8 cellular contexts compared by ENCODE assay signal in genomic region chr3:150603888-150604319, GRCh38. TPM values are rescaled to one million over a fixed set of nuclear protein-coding genes. Genes with fewer than 3 reads are reported as not detected.
DNase-seq lines count a peak whose midpoint lies in the region; ATAC-seq lines count a peak whose summit lies in the region.

No MANE protein-coding gene starts in this region.

- H3K27ac ChIP-seq in HUES48 (ENCODE audit: low read depth, low read length) = peak overlapping the region; percentile 96

- H3K27ac Mint-ChIP-seq in activated naive CD8-positive, alpha-beta T cell treated with anti-CD3 and anti-CD28 coated beads, Interleukin-2, amount 50 U/mL, for 24 hours = peak overlapping the region; percentile 96
- peak overlapping the region; percentile 97 to 100 (median 99) for H3K27ac Mint-ChIP-seq in immature natural killer cell
- H3K27ac Mint-ChIP-seq in stimulated activated naive CD8-positive, alpha-beta T cell treated with anti-CD3 and anti-CD28 coated beads, Interleukin-15, Interleukin-2, amounts not matched to agents 100 ng/mL and 50 ng/mL, for 24 hours = peak overlapping the region; percentile 98

- H3K36me3 Mint-ChIP-seq in activated naive CD8-positive, alpha-beta T cell treated with anti-CD3 and anti-CD28 coated beads, Interleukin-2, amount 50 U/mL, for 24 hours (ENCODE audit: low read depth) = peaks cover 43% of the 10 kb centered on the region
- peaks cover 0 to 19% (median 5%) of the 10 kb centered on the region in 3 donors for H3K36me3 Mint-ChIP-seq in immature natural killer cell
- peaks cover 54% of the 10 kb centered on the region for H3K36me3 Mint-ChIP-seq in stimulated activated naive CD8-positive, alpha-beta T cell treated with anti-CD3 and anti-CD28 coated beads, Interleukin-15, Interleukin-2, amounts not matched to agents 100 ng/mL and 50 ng/mL, for 24 hours (ENCODE audit: low read depth)

- peaks cover 2% of the 10 kb centered on the region for H3K27me3 Mint-ChIP-seq in activated naive CD8-positive, alpha-beta T cell treated with anti-CD3 and anti-CD28 coated beads, Interleukin-2, amount 50 U/mL, for 24 hours
- H3K27me3 Mint-ChIP-seq in immature natural killer cell (ENCODE audit: low read depth in 3 of 3) = peaks cover 14 to 18% (median 18%) of the 10 kb centered on the region in 3 donors
- no peaks in the 10 kb centered on the region for H3K27me3 Mint-ChIP-seq in stimulated activated naive CD8-positive, alpha-beta T cell treated with anti-CD3 and anti-CD28 coated beads, Interleukin-15, Interleukin-2, amounts not matched to agents 100 ng/mL and 50 ng/mL, for 24 hours

- DNase-seq in COR-L47 (lab: John Stamatoyannopoulos, UW) (peak; percentile 39), immature natural killer cell (no peak), NCI-H1436 treated with DMSO at 0.1 percent for 48 hours (lab: John Stamatoyannopoulos, UW) (no peak)
- DNase-seq in activated naive CD8-positive, alpha-beta T cell treated with anti-CD3 and anti-CD28 coated beads, Interleukin-2, amount 50 U/mL, for 24 hours = no peak

- no peaks in the 10 kb centered on the region for H3K9me3 ChIP-seq in HUES48 (ENCODE audit: control insufficient read depth, insufficient read depth, low read length)

- H3K27me3 ChIP-seq in HUES48 (ENCODE audit: control insufficient read depth, insufficient read depth, low read length) = no peaks in the 10 kb centered on the region

- H3K4me3 ChIP-seq in HUES48 (ENCODE audit: low read depth, low read length) = peak overlapping the region; percentile 92

- peaks cover 84% of the 10 kb centered on the region for H3K4me1 Mint-ChIP-seq in activated naive CD8-positive, alpha-beta T cell treated with anti-CD3 and anti-CD28 coated beads, Interleukin-2, amount 50 U/mL, for 24 hours
- peaks cover 63 to 81% of the 10 kb centered on the region in 2 donors for H3K4me1 Mint-ChIP-seq in immature natural killer cell
- H3K4me1 Mint-ChIP-seq in stimulated activated naive CD8-positive, alpha-beta T cell treated with anti-CD3 and anti-CD28 coated beads, Interleukin-15, Interleukin-2, amounts not matched to agents 100 ng/mL and 50 ng/mL, for 24 hours (ENCODE audit: low read depth) = peaks cover 89% of the 10 kb centered on the region

- H3K9ac ChIP-seq in HUES48 (ENCODE audit: low read depth, low read length) = peak overlapping the region; percentile 95

- H3K9me3 Mint-ChIP-seq in activated naive CD8-positive, alpha-beta T cell treated with anti-CD3 and anti-CD28 coated beads, Interleukin-2, amount 50 U/mL, for 24 hours = no peaks in the 10 kb centered on the region
- H3K9me3 Mint-ChIP-seq in immature natural killer cell = no peaks in the 10 kb centered on the region
- H3K9me3 Mint-ChIP-seq in stimulated activated naive CD8-positive, alpha-beta T cell treated with anti-CD3 and anti-CD28 coated beads, Interleukin-15, Interleukin-2, amounts not matched to agents 100 ng/mL and 50 ng/mL, for 24 hours = no peaks in the 10 kb centered on the region

- no peak for ATAC-seq in activated naive CD8-positive, alpha-beta T cell treated with anti-CD3 and anti-CD28 coated beads, Interleukin-2, amount 50 U/mL, for 24 hours
- ATAC-seq in GM18498 (IDR thresholded peaks at IDR 0.05; ENCODE audit: unreplicated experiment) = no peak
- ATAC-seq in GM21423 (IDR thresholded peaks at IDR 0.05; ENCODE audit: unreplicated experiment) = no peak

- peak overlapping the region; percentile 95 for H3K4me3 Mint-ChIP-seq in activated naive CD8-positive, alpha-beta T cell treated with anti-CD3 and anti-CD28 coated beads, Interleukin-2, amount 50 U/mL, for 24 hours
- peak overlapping the region; percentile 97 to 100 (median 98) for H3K4me3 Mint-ChIP-seq in immature natural killer cell
- H3K4me3 Mint-ChIP-seq in stimulated activated naive CD8-positive, alpha-beta T cell treated with anti-CD3 and anti-CD28 coated beads, Interleukin-15, Interleukin-2, amounts not matched to agents 100 ng/mL and 50 ng/mL, for 24 hours = peak overlapping the region; percentile 98

- peaks cover 52% of the 10 kb centered on the region for H3K4me1 ChIP-seq in HUES48 (ENCODE audit: control insufficient read depth, insufficient read depth, low read length)

- H3K36me3 ChIP-seq in HUES48 (ENCODE audit: control insufficient read depth, insufficient read depth, low read length) = peaks cover 10% of the 10 kb centered on the region

RNA-seq across cellular contexts. Expression of gene SELENOT, which starts 0.8 kb away (rescaled TPM):
- polyA plus RNA-seq in immature natural killer cell = 100 to 1,000 TPM; 421 to 768 (median 558) TPM

RNA-seq across cellular contexts. Expression of gene EIF2A, which starts 57.3 kb away (rescaled TPM):
- polyA plus RNA-seq in immature natural killer cell = 10 to 100 TPM; 31.3 to 39.4 (median 35.8) TPM

RNA-seq across cellular contexts. Expression of gene SERP1, which starts 57.6 kb away (rescaled TPM):
- 100 to 1,000 TPM; 142 to 187 (median 165) TPM for polyA plus RNA-seq in immature natural killer cell
